25 cellular contexts compared by ENCODE assay signal in the genomic region with DNA sequence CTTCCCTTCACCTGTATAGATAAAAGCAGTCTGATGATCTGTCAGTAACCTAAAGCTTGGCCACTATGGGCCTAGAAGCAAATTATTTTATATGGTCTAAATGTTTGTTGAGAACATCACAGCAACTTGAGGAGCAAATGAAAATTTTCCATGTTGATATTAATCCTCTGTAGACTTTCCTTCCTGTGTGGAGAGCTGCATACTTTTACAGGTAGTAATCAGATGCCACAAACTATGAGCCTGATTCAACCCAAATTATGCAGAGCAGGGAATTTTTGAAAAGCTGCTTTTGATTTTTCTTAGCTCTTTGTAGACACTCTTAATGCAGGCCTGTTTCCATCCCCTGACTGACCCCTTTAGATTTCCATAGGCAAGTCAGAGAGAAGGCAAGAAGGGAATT. TPM values are rescaled to one million over a fixed set of nuclear protein-coding genes. Genes with fewer than 3 reads are reported as not detected.
"Had no signal": no experiment of that assay in that cellular context is flagged by ENCODE, and none has a peak within 500 bp of the region (broad histone marks: within the 10 kb centered on the region; RNA-seq: fewer than 3 reads in every experiment).

No MANE protein-coding gene starts in this region.

- H3K9me3 ChIP-seq: colonic mucosa, gastrocnemius medialis, neutrophil, pancreas, right lobe of liver, stomach, thyroid gland had no signal

- H3K27me3 ChIP-seq: gastrocnemius medialis had no signal

- H3K4me3 ChIP-seq: colonic mucosa, gastrocnemius medialis, lung, pancreas, right lobe of liver, stomach, thyroid gland had no signal

- H3K4me3 Mint-ChIP-seq: dendritic cell treated with granulocyte-macrophage colony-stimulating factor and Interleukin-4, amounts not matched to agents 40 ng/mL and 50 ng/mL, for 4 days; endodermal cell; memory B cell; natural killer cell; stimulated activated effector memory CD8-positive, alpha-beta T cell treated with anti-CD3 and anti-CD28 coated beads, Interleukin-12 subunit alpha, Interleukin-12 subunit beta, amount 100 ng/mL, for 72 hours; type B pancreatic cell had no signal

- H3K27ac ChIP-seq: colonic mucosa, epithelial cell of prostate, neutrophil, pancreas, right lobe of liver, stomach, thyroid gland had no signal

- H3K36me3 ChIP-seq: colonic mucosa, gastrocnemius medialis, neutrophil, pancreas, right lobe of liver, stomach, thyroid gland had no signal

- H3K27ac Mint-ChIP-seq: dendritic cell treated with granulocyte-macrophage colony-stimulating factor and Interleukin-4, amounts not matched to agents 40 ng/mL and 50 ng/mL, for 4 days; endodermal cell; memory B cell; natural killer cell; stimulated activated effector memory CD8-positive, alpha-beta T cell treated with anti-CD3 and anti-CD28 coated beads, Interleukin-12 subunit alpha, Interleukin-12 subunit beta, amount 100 ng/mL, for 72 hours; type B pancreatic cell had no signal

- H3K36me3 Mint-ChIP-seq: memory B cell; natural killer cell; stimulated activated effector memory CD8-positive, alpha-beta T cell treated with anti-CD3 and anti-CD28 coated beads, Interleukin-12 subunit alpha, Interleukin-12 subunit beta, amount 100 ng/mL, for 72 hours; type B pancreatic cell had no signal

- DNase-seq: colonic mucosa; effector CD8-positive, alpha-beta T cell; endodermal cell; gastrocnemius medialis; head of caudate nucleus; natural killer cell; pancreas; right lobe of liver; stimulated activated CD4-positive, alpha-beta T cell treated with anti-CD3 and anti-CD28 coated beads, Interleukin-2, amount 100 ng/mL, for 24 hours; stimulated activated CD4-positive, alpha-beta T cell treated with anti-CD3 and anti-CD28 coated beads, Interleukin-4, amount 100 ng/mL, for 24 hours; stimulated activated naive CD4-positive, alpha-beta T cell treated with Interleukin-2 at 50 U/mL for 16 hours; stomach; thyroid gland had no signal

- H3K9me3 Mint-ChIP-seq: dendritic cell treated with granulocyte-macrophage colony-stimulating factor and Interleukin-4, amounts not matched to agents 40 ng/mL and 50 ng/mL, for 4 days; endodermal cell; memory B cell; stimulated activated effector memory CD8-positive, alpha-beta T cell treated with anti-CD3 and anti-CD28 coated beads, Interleukin-12 subunit alpha, Interleukin-12 subunit beta, amount 100 ng/mL, for 72 hours; type B pancreatic cell had no signal

- H3K4me1 ChIP-seq: colonic mucosa, pancreas, right lobe of liver, stomach, thyroid gland had no signal

- H3K4me1 Mint-ChIP-seq: memory B cell; natural killer cell; stimulated activated effector memory CD8-positive, alpha-beta T cell treated with anti-CD3 and anti-CD28 coated beads, Interleukin-12 subunit alpha, Interleukin-12 subunit beta, amount 100 ng/mL, for 72 hours had no signal

- ATAC-seq: esophagus mucosa; gastrocnemius medialis; left lobe of liver; natural killer cell; pancreas; right lobe of liver; stimulated activated effector memory CD8-positive, alpha-beta T cell treated with anti-CD3 and anti-CD28 coated beads, Interleukin-12 subunit alpha, Interleukin-12 subunit beta, amount 100 ng/mL, for 72 hours had no signal

RNA-seq across cellular contexts. Expression of a gene that starts 17.3 kb away (rescaled TPM):
- total RNA-seq: endodermal cell, esophagus mucosa, glomerular endothelial cell, left lobe of liver, liver, lung, natural killer cell, omental fat pad, pancreas, right lobe of liver, stomach, thyroid gland had no signal
